Comparison of ENCODE assay signal across 28 cellular contexts in genomic region chr10:86329896-86330680, GRCh38. TPM values are rescaled to one million over a fixed set of nuclear protein-coding genes. Genes with fewer than 3 reads are reported as not detected.
"Had no signal": no experiment of that assay in that cellular context is flagged by ENCODE, and none has a peak within 500 bp of the region (broad histone marks: within the 10 kb centered on the region; RNA-seq: fewer than 3 reads in every experiment).

No MANE protein-coding gene starts in this region.

- H3K9ac ChIP-seq: parathyroid adenoma, SK-N-SH had no signal

- H3K4me2 ChIP-seq: SK-N-SH had no signal

- ATAC-seq: body of pancreas, gastrocnemius medialis, left colon had no signal

- H3K36me3 ChIP-seq: adrenal gland, colonic mucosa, gastrocnemius medialis, right atrium auricular region had no signal

- H3K4me3 ChIP-seq: adrenal gland, body of pancreas, colonic mucosa, gastrocnemius medialis, right atrium auricular region had no signal

- H3K27me3 ChIP-seq: adrenal gland, body of pancreas, colonic mucosa, gastrocnemius medialis, right atrium auricular region had no signal

- H3K27ac ChIP-seq: adrenal gland, body of pancreas, colonic mucosa, gastrocnemius medialis, parathyroid adenoma, right atrium auricular region, VCaP had no signal

- H3K9me3 ChIP-seq: adrenal gland, body of pancreas, colonic mucosa, gastrocnemius medialis, right atrium auricular region, SK-N-SH had no signal

- H3K4me1 ChIP-seq: adrenal gland, body of pancreas, colonic mucosa, gastrocnemius medialis, parathyroid adenoma, right atrium auricular region had no signal

- DNase-seq: activated CD4-positive, alpha-beta T cell treated with anti-CD3 and anti-CD28 coated beads for 48 hours; activated CD4-positive, alpha-beta T cell treated with anti-CD3 and anti-CD28 coated beads, Interleukin-2, amount 50 U/mL, for 48 hours; activated CD8-positive, alpha-beta memory T cell treated with anti-CD3 and anti-CD28 coated beads, Interleukin-2, amount 50 U/mL, for 48 hours; activated naive CD4-positive, alpha-beta T cell treated with anti-CD3 and anti-CD28 coated beads for 36 hours; activated naive CD8-positive, alpha-beta T cell treated with anti-CD3 and anti-CD28 coated beads for 36 hours; activated T-cell treated with anti-CD3 and anti-CD28 coated beads, Interleukin-2, amount 50 U/mL, for 48 hours; adrenal gland; body of pancreas; colonic mucosa; effector CD8-positive, alpha-beta T cell; erythroblast; gastrocnemius medialis; hippocampal formation; left colon; mammary epithelial cell; naive B cell; nucleus accumbens; SK-N-SH; stimulated activated CD4-positive, alpha-beta T cell treated with anti-CD3 and anti-CD28 coated beads, Interleukin-2, amount 100 ng/mL, for 48 hours; SW 1271; T-helper 9 cell had no signal

- H2AFZ ChIP-seq: parathyroid adenoma had no signal

RNA-seq across cellular contexts. Expression of gene GRID1, which starts 36.5 kb away (rescaled TPM):
- total RNA-seq: activated CD8-positive, alpha-beta memory T cell treated with anti-CD3 and anti-CD28 coated beads for 36 hours; activated naive CD4-positive, alpha-beta T cell treated with anti-CD3 and anti-CD28 coated beads for 36 hours; activated naive CD8-positive, alpha-beta T cell treated with anti-CD3 and anti-CD28 coated beads for 36 hours; activated T-helper 2 cell treated with anti-CD3 and anti-CD28 coated beads, Interferon-gamma antibody, Interleukin-2, Interleukin-4, amounts not matched to agents 10 μg/mL and 5 μg/mL and 100 μg/mL, durations not matched to agents 14 hours and 24 hours and 36 hours; pulmonary artery endothelial cell had no signal
- polyA plus RNA-seq: aorta had no signal
